Comparison of ENCODE assay signal across 1 cellular context in genomic region chr18:74266161-74266560, GRCh38.
TF ChIP-seq lines count a peak whose summit lies in the region.

No MANE protein-coding gene starts in this region.

TF ChIP-seq in IMR-90, 13 proteins besides CTCF, POLR2A, EP300 and RAD21:
- TF ChIP-seq FOS (IDR thresholded peaks at IDR 0.05; ENCODE audit: low read depth, low read length) (0 out of 2 replicates have a peak, but pooled peaks have one; percentile 38), RFX5 (IDR thresholded peaks at IDR 0.05; ENCODE audit: low read depth, low read length) (no peak)
